ENCODE assay signal across 10 cellular contexts in the genomic region with DNA sequence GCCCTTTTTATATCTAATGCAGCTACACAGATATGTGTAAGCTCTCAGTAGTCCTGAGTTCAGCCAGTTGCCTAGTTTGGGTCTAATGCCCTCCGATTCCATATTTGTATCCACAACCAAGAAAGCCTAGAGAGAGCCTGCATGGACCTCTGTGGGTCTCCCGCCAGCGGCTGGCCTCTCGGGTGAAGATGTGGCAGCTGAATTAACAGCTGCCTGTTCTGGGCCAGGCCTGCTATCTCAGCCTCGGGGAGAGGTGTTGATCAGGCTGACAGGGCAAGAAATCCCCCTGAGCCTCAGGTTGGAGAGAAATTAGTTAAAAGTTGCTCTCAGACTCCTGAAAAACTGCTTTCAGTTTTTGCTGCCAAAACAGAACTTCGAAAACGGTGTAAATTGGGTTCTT. TPM values are rescaled to one million over a fixed set of nuclear protein-coding genes. Genes with fewer than 3 reads are reported as not detected.
A peak's percentile ranks its signal among the peaks of the same experiment; 100 is the strongest.
DNase-seq lines count a peak whose midpoint lies in the region; TF ChIP-seq lines count a peak whose summit lies in the region.
"Had no signal": no experiment of that assay in that cellular context is flagged by ENCODE, and none has a peak within 500 bp of the region (broad histone marks: within the 10 kb centered on the region; RNA-seq: fewer than 3 reads in every experiment).

No MANE protein-coding gene starts in this region.

- H3K27ac ChIP-seq in OCI-LY3 (ENCODE audit: low read length) (no peak overlapping the region), esophagus squamous epithelium (peak overlapping the region; percentile 80 to 89 (median 83)), MM.1S (ENCODE audit: low read length) (no peak overlapping the region), WERI-Rb-1 (no peak overlapping the region), colonic mucosa (no peak overlapping the region)

- intact Hi-C loops in esophagus squamous epithelium (cut with DNase I) = no loop called here
- intact Hi-C loops in colonic mucosa (cut with DNase I) = no loop called here

- H3K4me3 ChIP-seq in GM08714 (ENCODE audit: low read length) (peak overlapping the region; percentile 1; the same call in 1 of the 2 replicates), OCI-LY3 (ENCODE audit: low read length) (peak overlapping the region; percentile 1; the same call in 1 of the 2 replicates), esophagus squamous epithelium (peak overlapping the region in 3 of 4 donors; percentile 2 to 35 (median 21)), skeletal muscle satellite cell (ENCODE audit: low read length) (peak overlapping the region; percentile 45), MM.1S (ENCODE audit: low read length) (no peak overlapping the region), WERI-Rb-1 (ENCODE audit: low read depth, low read length) (no peak overlapping the region), colonic mucosa (no peak overlapping the region)

- H3K4me1 ChIP-seq in OCI-LY3 (ENCODE audit: low read length) (peaks cover 20% of the 10 kb centered on the region), esophagus squamous epithelium (peaks cover 16 to 81% (median 41%) of the 10 kb centered on the region in 3 donors), skeletal muscle satellite cell (ENCODE audit: control insufficient read depth, insufficient read depth, low read length) (peaks cover 35% of the 10 kb centered on the region), MM.1S (ENCODE audit: low read length) (no peaks in the 10 kb centered on the region), colonic mucosa (no peaks in the 10 kb centered on the region)

- H3K4me2 ChIP-seq in OCI-LY3 (ENCODE audit: low read length) (peak overlapping the region; percentile 23), skeletal muscle satellite cell (ENCODE audit: low read length) (peak overlapping the region; percentile 72), MM.1S (ENCODE audit: low read depth, low read length) (no peak overlapping the region)

- H3K27me3 ChIP-seq in OCI-LY3 (ENCODE audit: low read depth, low read length) = no peaks in the 10 kb centered on the region
- no peaks in the 10 kb centered on the region for H3K27me3 ChIP-seq in esophagus squamous epithelium
- no peaks in the 10 kb centered on the region for H3K27me3 ChIP-seq in skeletal muscle satellite cell (ENCODE audit: control insufficient read depth, insufficient read depth, low read length)
- H3K27me3 ChIP-seq in MM.1S (replicated peaks; ENCODE audit: insufficient read depth, low read length) = no peaks in the 10 kb centered on the region
- H3K27me3 ChIP-seq in WERI-Rb-1 (ENCODE audit: insufficient read depth, low read depth, severe bottlenecking) = no peaks in the 10 kb centered on the region
- H3K27me3 ChIP-seq in colonic mucosa = no peaks in the 10 kb centered on the region

- H3K79me2 ChIP-seq in OCI-LY3 (ENCODE audit: low read length) (no peaks in the 10 kb centered on the region), MM.1S (ENCODE audit: low read length) (no peaks in the 10 kb centered on the region)

- H3K9me2 ChIP-seq in MM.1S (replicated peaks; ENCODE audit: insufficient read depth, low read length) = no peaks in the 10 kb centered on the region

- TF ChIP-seq CTCF in OCI-LY3 (IDR thresholded peaks at IDR 0.05; ENCODE audit: low read depth, low read length) (no peak), esophagus squamous epithelium (IDR thresholded peaks at IDR 0.05) (no peak), MM.1S (IDR thresholded peaks at IDR 0.05; ENCODE audit: low read length) (no peak), WERI-Rb-1 (IDR thresholded peaks at IDR 0.05; ENCODE audit: low read depth, low read length) (no peak), colonic mucosa (IDR thresholded peaks at IDR 0.05) (no peak)

- H4K20me1 ChIP-seq in OCI-LY3 (ENCODE audit: insufficient read depth, low read length) = no peaks in the 10 kb centered on the region
- H4K20me1 ChIP-seq in MM.1S (ENCODE audit: insufficient read depth, low read length) = no peaks in the 10 kb centered on the region

- no peak for TF ChIP-seq POLR2A in esophagus squamous epithelium (IDR thresholded peaks at IDR 0.05)

- WGBS in esophagus squamous epithelium, 2 donors = 26 to 61% methylated on average over 5 to 6 of the region's 7 CpGs

- H3K36me3 ChIP-seq in OCI-LY3 (replicated peaks; ENCODE audit: low read depth, low read length) (no peaks in the 10 kb centered on the region), esophagus squamous epithelium (no peaks in the 10 kb centered on the region), skeletal muscle satellite cell (ENCODE audit: insufficient read depth, low read length) (no peaks in the 10 kb centered on the region), MM.1S (replicated peaks; ENCODE audit: insufficient read depth, low read length) (no peaks in the 10 kb centered on the region), WERI-Rb-1 (peaks cover 3% of the 10 kb centered on the region), colonic mucosa (no peaks in the 10 kb centered on the region)

- H3F3A ChIP-seq in MM.1S (ENCODE audit: insufficient read depth, low read length) = no peaks in the 10 kb centered on the region

- H2AFZ ChIP-seq in OCI-LY3 (ENCODE audit: low read depth, low read length) (peak overlapping the region; percentile 51), MM.1S (ENCODE audit: low read length) (no peak overlapping the region)

- H3K9ac ChIP-seq in OCI-LY3 (ENCODE audit: low read length) (no peak overlapping the region), skeletal muscle satellite cell (ENCODE audit: low read depth, low read length) (peak overlapping the region; percentile 40), MM.1S (ENCODE audit: low read length) (no peak overlapping the region), colonic mucosa (ENCODE audit: low read depth in 2 of 2, low read length in 2 of 2) (peak overlapping the region in 1 of 2 donors; percentile 60)

- DNase-seq in esophagus squamous epithelium (lab: John Stamatoyannopoulos, UW) (no peak), MM.1S (no peak), NCI-H748 treated with DMSO at 0.1 percent for 48 hours (lab: John Stamatoyannopoulos, UW) (no peak), WERI-Rb-1 (no peak), colonic mucosa (no peak)
- DNase-seq: KBM-7; stimulated activated CD4-positive, alpha-beta T cell treated with anti-CD3 and anti-CD28 coated beads, Interleukin-2, amount 100 ng/mL, for 24 hours had no signal

- H3K9me3 ChIP-seq in OCI-LY3 (ENCODE audit: insufficient read depth, low read length) = no peaks in the 10 kb centered on the region
- no peaks in the 10 kb centered on the region for H3K9me3 ChIP-seq in esophagus squamous epithelium
- H3K9me3 ChIP-seq in skeletal muscle satellite cell (replicated peaks; ENCODE audit: low read length) = no peaks in the 10 kb centered on the region
- no peaks in the 10 kb centered on the region for H3K9me3 ChIP-seq in MM.1S (replicated peaks; ENCODE audit: insufficient read depth, low read length)
- H3K9me3 ChIP-seq in WERI-Rb-1 (ENCODE audit: severe bottlenecking) = no peaks in the 10 kb centered on the region
- H3K9me3 ChIP-seq in colonic mucosa = no peaks in the 10 kb centered on the region

RNA-seq across cellular contexts. Expression of a gene that starts 19.8 kb away (rescaled TPM):
- total RNA-seq in esophagus squamous epithelium (10 to 100 TPM; 30.6 to 44.1 (median 36.7) TPM), colonic mucosa (10 to 100 TPM; 15.1 to 15.9 TPM)
- total RNA-seq in skeletal muscle satellite cell (2012; rRNA removed) = 17.0 and 20.1 TPM in 2 replicates

RNA-seq across cellular contexts. Expression of a gene that starts 36.5 kb away (rescaled TPM):
- total RNA-seq in esophagus squamous epithelium (10 to 100 TPM in 2 of 4 donors, 1 to 10 TPM in 2; 4.5 to 15.8 (median 9.4) TPM), colonic mucosa (100 to 1,000 TPM in 1 of 2 donors, 10 to 100 TPM in 1; 98.8 to 101 TPM)
- total RNA-seq in skeletal muscle satellite cell (2012; rRNA removed) = 5.1 and 6.1 TPM in 2 replicates

RNA-seq across cellular contexts. Expression of a gene that starts 36.7 kb away (rescaled TPM):
- 10 to 100 TPM; 23.3 to 29.1 (median 24.5) TPM for total RNA-seq in esophagus squamous epithelium
- total RNA-seq in skeletal muscle satellite cell (2012; rRNA removed) = 22.6 and 24.9 TPM in 2 replicates
- total RNA-seq in colonic mucosa = 100 to 1,000 TPM in 1 of 2 donors, 10 to 100 TPM in 1; 73.2 to 112 TPM

RNA-seq across cellular contexts. Expression of a gene that starts 42.3 kb away (rescaled TPM):
- total RNA-seq in esophagus squamous epithelium (10 to 100 TPM in 1 of 4 donors, 1 to 10 TPM in 3; 6.5 to 10.8 (median 8.0) TPM), colonic mucosa (10 to 100 TPM; 13.7 to 15.3 TPM)
- 29.7 and 36.5 TPM in 2 replicates for total RNA-seq in skeletal muscle satellite cell (2012; rRNA removed)

Comparison
In these comparisons a context has a peak if more than half of its experiments do, and no peak if none do; other contexts are left out.
1. H3K4me3 ChIP-seq: peak in GM08714 (single experiment), OCI-LY3 (single experiment), esophagus squamous epithelium (3 of 4) and skeletal muscle satellite cell (single experiment); none in MM.1S (single experiment), WERI-Rb-1 (single experiment) and colonic mucosa (single experiment).
2. H3K27ac ChIP-seq: peak in esophagus squamous epithelium (4 of 4); none in OCI-LY3 (single experiment), MM.1S (single experiment), WERI-Rb-1 (single experiment) and colonic mucosa (single experiment).
3. RNA of a gene that starts 36.5 kb away (total RNA-seq): 98.8 to 101 TPM in colonic mucosa; 4.5 to 15.8 TPM in esophagus squamous epithelium; every median in the first group is over 4 times any median in the second.